ENCODE assay signal across 22 cellular contexts in the genomic region with DNA sequence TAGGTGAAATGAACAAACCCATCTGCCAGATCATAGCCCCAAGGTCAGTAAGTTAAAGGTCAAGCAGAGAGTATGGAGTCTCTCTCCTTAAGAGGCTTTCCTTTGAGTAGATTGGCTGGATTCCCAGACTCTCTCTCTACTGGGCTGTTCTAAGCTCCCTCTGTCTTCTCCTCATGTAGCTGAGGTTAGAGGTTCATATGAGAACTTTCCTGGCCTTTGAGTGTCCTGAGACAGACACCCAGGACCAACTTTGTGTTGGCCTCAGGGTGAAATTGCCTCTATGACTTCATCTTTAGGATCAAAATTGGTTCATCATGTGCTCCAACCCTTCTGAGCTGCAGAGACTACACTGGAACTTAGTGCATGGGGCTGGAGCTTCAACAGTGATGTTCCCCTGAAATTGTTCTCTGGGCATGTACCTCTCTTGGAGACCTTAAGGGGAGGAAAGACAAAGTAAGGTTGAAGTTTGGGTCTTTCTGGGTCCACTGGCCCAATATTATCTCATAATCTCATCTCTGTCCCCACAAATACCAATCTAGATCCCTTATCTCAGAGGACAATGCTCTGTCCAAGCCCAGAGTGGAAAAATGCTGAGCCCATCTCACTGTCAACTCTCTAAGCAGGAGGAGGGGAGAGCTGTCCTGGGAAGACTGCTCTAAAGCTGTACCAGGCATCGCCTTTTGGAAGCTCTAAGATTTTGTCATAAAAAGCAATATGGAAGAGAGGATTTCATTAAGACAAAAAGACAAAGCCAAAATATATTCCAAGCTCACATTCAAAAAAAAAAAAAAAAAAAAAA.
DNase-seq lines count a peak whose midpoint lies in the region; ATAC-seq, FAIRE-seq and TF ChIP-seq lines count a peak whose summit lies in the region.
"Had no signal": no experiment of that assay in that cellular context is flagged by ENCODE, and none has a peak within 500 bp of the region (broad histone marks: within the 10 kb centered on the region; RNA-seq: fewer than 3 reads in every experiment).

No MANE protein-coding gene starts in this region.

- FAIRE-seq in A549 (lab: Jason Lieb, UNC) (no peak), keratinocyte (lab: Jason Lieb, UNC) (peak; percentile 57), urothelium cell line (lab: Jason Lieb, UNC) (no peak)
- FAIRE-seq: colon, GM12892 had no signal

- peak overlapping the region; percentile 66 for H2AFZ ChIP-seq in HCT116 (ENCODE audit: low read depth, low read length, poor library complexity, severe bottlenecking)
- H2AFZ ChIP-seq in keratinocyte (ENCODE audit: control insufficient read depth, low read length), result no peak overlapping the region

- TF ChIP-seq RAD21 in A549 (conservative IDR thresholded peaks at IDR 0.05 in 1 of 2, IDR thresholded peaks at IDR 0.05 in 1 of 2), result no peak
- TF ChIP-seq RAD21 in HCT116 (IDR thresholded peaks at IDR 0.05; ENCODE audit: low read depth), result no peak

- H3K79me2 ChIP-seq in HCT116 (ENCODE audit: insufficient read depth, low read length) (no peaks in the 10 kb centered on the region), keratinocyte (ENCODE audit: control insufficient read depth, insufficient read depth, low read length) (no peaks in the 10 kb centered on the region)

- no peak overlapping the region for H3K27ac Mint-ChIP-seq in stimulated activated naive B cell treated with anti-CD40 and anti-IgM and Interleukin-4, amounts not matched to agents 10 μg/mL and 1 μg/mL and 100 μg/mL, for 72 hours
- H3K27ac Mint-ChIP-seq in naive thymus-derived CD8-positive, alpha-beta T cell, result no peak overlapping the region
- H3K27ac Mint-ChIP-seq: activated CD4-positive, alpha-beta T cell treated with anti-CD3 and anti-CD28 coated beads, Interleukin-2, amount 10 ng/mL, durations not matched to agents 24 days and 14 days; activated naive CD8-positive, alpha-beta T cell treated with anti-CD3 and anti-CD28 coated beads for 36 hours had no signal

- peak overlapping the region; percentile 61 for H3K4me2 ChIP-seq in A549
- peak overlapping the region; percentile 48 for H3K4me2 ChIP-seq in HCT116 (ENCODE audit: low read length)
- H3K4me2 ChIP-seq in keratinocyte (ENCODE audit: control insufficient read depth, extremely low read depth, insufficient read depth, low read depth, low read length), result no peak overlapping the region

- H3K4me3 ChIP-seq in A549 (no peak overlapping the region), HCT116 (replicated peaks in 1 of 2; ENCODE audit: low read depth in 1 of 2, low read length in 2 of 2) (no peak overlapping the region), brain microvascular endothelial cell (ENCODE audit: low read depth, low read length) (no peak overlapping the region), keratinocyte (ENCODE audit: control insufficient read depth in 2 of 3, extremely low read depth in 1 of 3, insufficient read depth in 2 of 3, low read depth in 1 of 3, low read length in 3 of 3) (no peak overlapping the region)

- H3K9me1 ChIP-seq in keratinocyte (ENCODE audit: control insufficient read depth, extremely low read depth, insufficient read depth, low read length), result no peaks in the 10 kb centered on the region

- H3K4me1 ChIP-seq in A549 (peaks cover 66% of the 10 kb centered on the region), HCT116 (ENCODE audit: control insufficient read depth in 1 of 2, insufficient read depth in 2 of 2, low read length in 2 of 2) (peaks cover 23 to 61% of the 10 kb centered on the region in 2 experiments), keratinocyte (ENCODE audit: control insufficient read depth, extremely low read depth, insufficient read depth, low read length) (peaks cover 51% of the 10 kb centered on the region)

- H3K36me3 ChIP-seq in HCT116 (ENCODE audit: control insufficient read depth in 1 of 2, insufficient read depth in 2 of 2, low read length in 2 of 2), result no peaks in the 10 kb centered on the region
- H3K36me3 ChIP-seq in brain microvascular endothelial cell (replicated peaks), result no peaks in the 10 kb centered on the region
- no peaks in the 10 kb centered on the region for H3K36me3 ChIP-seq in keratinocyte (ENCODE audit: control insufficient read depth in 2 of 2, extremely low read depth in 1 of 2, insufficient read depth in 2 of 2, low read length in 2 of 2)

- in situ Hi-C loops in brain microvascular endothelial cell (cut with HindIII; ENCODE audit: low pct_ligation_motif_present, low sequenced_read_pairs), result no loop called here

- peak in 1 of 2 experiments; percentile 19; a peak in 2 of 6 replicates for ATAC-seq in A549
- ATAC-seq in HCT116, result no peak
- ATAC-seq in stimulated activated naive B cell treated with anti-CD40 and anti-IgM and Interleukin-4, amounts not matched to agents 10 μg/mL and 1 μg/mL and 100 μg/mL, for 72 hours (replicated peaks), result no peak
- no peak for ATAC-seq in HG02885 (IDR thresholded peaks at IDR 0.05; ENCODE audit: poor library complexity, unreplicated experiment)
- ATAC-seq in naive thymus-derived CD8-positive, alpha-beta T cell, result no peak
- ATAC-seq: foreskin keratinocyte had no signal

- H3K9me2 ChIP-seq in HCT116 (ENCODE audit: insufficient read depth), result no peaks in the 10 kb centered on the region

- peaks cover 6 to 7% of the 10 kb centered on the region in 2 donors for H3K4me1 Mint-ChIP-seq in stimulated activated naive B cell treated with anti-CD40 and anti-IgM and Interleukin-4, amounts not matched to agents 10 μg/mL and 1 μg/mL and 100 μg/mL, for 72 hours
- no peaks in the 10 kb centered on the region for H3K4me1 Mint-ChIP-seq in naive thymus-derived CD8-positive, alpha-beta T cell
- H3K4me1 Mint-ChIP-seq: activated CD4-positive, alpha-beta T cell treated with anti-CD3 and anti-CD28 coated beads, Interleukin-2, amount 10 ng/mL, durations not matched to agents 24 days and 14 days; activated naive CD8-positive, alpha-beta T cell treated with anti-CD3 and anti-CD28 coated beads for 36 hours; activated T-helper 17 cell treated with anti-CD3 and anti-CD28 coated beads, Interleukin-2, amount 50 U/mL, for 72 hours had no signal

- no peak overlapping the region for H3K9ac ChIP-seq in HCT116 (ENCODE audit: low read length)
- H3K9ac ChIP-seq in keratinocyte (ENCODE audit: control insufficient read depth, extremely low read depth, insufficient read depth, low read length), result no peak overlapping the region

- 94% methylated on average over 1 of the region's 1 CpG for WGBS in A549 (ENCODE audit: missing lambda C conversion rate)

- H3K27ac ChIP-seq in A549, result peak overlapping the region; percentile 94 to 97
- no peak overlapping the region for H3K27ac ChIP-seq in HCT116 (ENCODE audit: low read depth, low read length)
- peak overlapping the region; percentile 75 for H3K27ac ChIP-seq in brain microvascular endothelial cell
- no peak overlapping the region for H3K27ac ChIP-seq in keratinocyte (ENCODE audit: control insufficient read depth, insufficient read depth, low read length)
- H3K27ac ChIP-seq: C4-2B, foreskin keratinocyte had no signal

- CTCF ChIA-PET in A549 (lab: Yijun Ruan, JAX) (no interaction called here), HCT116 (lab: Charles Lee) (no interaction called here)

- DNase-seq in A549 (ENCODE audit: low read depth in 1 of 2, low spot score in 1 of 2), result no peak
- no peak for DNase-seq in HCT116 (ENCODE audit: low read depth, low spot score)
- DNase-seq in brain microvascular endothelial cell, result no peak
- no peak for DNase-seq in keratinocyte (ENCODE audit: low read depth, low spot score)
- DNase-seq in urothelium cell line (ENCODE audit: low spot score), result no peak
- DNase-seq in stimulated activated naive B cell treated with anti-CD40 and anti-IgM and Interleukin-4, amounts not matched to agents 10 μg/mL and 1 μg/mL and 100 μg/mL, for 72 hours, result no peak
- no peak for DNase-seq in naive thymus-derived CD8-positive, alpha-beta T cell
- DNase-seq: activated CD4-positive, alpha-beta T cell treated with anti-CD3 and anti-CD28 coated beads, Interleukin-2, amount 10 ng/mL, durations not matched to agents 24 days and 14 days; activated naive CD8-positive, alpha-beta T cell treated with anti-CD3 and anti-CD28 coated beads for 36 hours; NCI-H146; NCI-H2171; NCI-H526; occipital lobe; SHP77; stimulated activated CD4-positive, alpha-beta T cell treated with anti-CD3 and anti-CD28 coated beads, Interleukin-15, amount 100 ng/mL, for 24 hours; substantia nigra had no signal

- H3K9me3 ChIP-seq in A549 (peaks cover 22% of the 10 kb centered on the region; the same call in 2 of the 3 replicates), HCT116 (ENCODE audit: control insufficient read depth in 1 of 2, insufficient read depth in 1 of 2, low read depth in 1 of 2, low read length in 2 of 2) (no peaks in the 10 kb centered on the region), keratinocyte (ENCODE audit: control insufficient read depth, low read depth, low read length) (no peaks in the 10 kb centered on the region)

- TF ChIP-seq POLR2A in A549 (IDR thresholded peaks at IDR 0.05; ENCODE audit: low read length), result no peak
- no peak for TF ChIP-seq POLR2A in HCT116 (IDR thresholded peaks at IDR 0.05; ENCODE audit: borderline replicate concordance, extremely low read depth, insufficient read depth, insufficient read length)

- peaks cover 0 to 2% of the 10 kb centered on the region in 2 donors for H3K9me3 Mint-ChIP-seq in stimulated activated naive B cell treated with anti-CD40 and anti-IgM and Interleukin-4, amounts not matched to agents 10 μg/mL and 1 μg/mL and 100 μg/mL, for 72 hours
- H3K9me3 Mint-ChIP-seq in naive thymus-derived CD8-positive, alpha-beta T cell, result no peaks in the 10 kb centered on the region
- H3K9me3 Mint-ChIP-seq: activated CD4-positive, alpha-beta T cell treated with anti-CD3 and anti-CD28 coated beads, Interleukin-2, amount 10 ng/mL, durations not matched to agents 24 days and 14 days; activated naive CD8-positive, alpha-beta T cell treated with anti-CD3 and anti-CD28 coated beads for 36 hours; activated T-helper 17 cell treated with anti-CD3 and anti-CD28 coated beads, Interleukin-2, amount 50 U/mL, for 72 hours had no signal

- H3K4me3 Mint-ChIP-seq in stimulated activated naive B cell treated with anti-CD40 and anti-IgM and Interleukin-4, amounts not matched to agents 10 μg/mL and 1 μg/mL and 100 μg/mL, for 72 hours, result no peak overlapping the region
- no peak overlapping the region for H3K4me3 Mint-ChIP-seq in naive thymus-derived CD8-positive, alpha-beta T cell
- H3K4me3 Mint-ChIP-seq: activated CD4-positive, alpha-beta T cell treated with anti-CD3 and anti-CD28 coated beads, Interleukin-2, amount 10 ng/mL, durations not matched to agents 24 days and 14 days; activated naive CD8-positive, alpha-beta T cell treated with anti-CD3 and anti-CD28 coated beads for 36 hours; activated T-helper 17 cell treated with anti-CD3 and anti-CD28 coated beads, Interleukin-2, amount 50 U/mL, for 72 hours had no signal

- H3K27me3 Mint-ChIP-seq in stimulated activated naive B cell treated with anti-CD40 and anti-IgM and Interleukin-4, amounts not matched to agents 10 μg/mL and 1 μg/mL and 100 μg/mL, for 72 hours, result no peaks in the 10 kb centered on the region
- peaks cover 0 to 8% (median 7%) of the 10 kb centered on the region in 5 donors for H3K27me3 Mint-ChIP-seq in naive thymus-derived CD8-positive, alpha-beta T cell

- no peak for TF ChIP-seq EP300 in A549 (IDR thresholded peaks at IDR 0.05)

- intact Hi-C loops in HCT116 (cut with micrococcal nuclease), result no loop called here

- H4K20me1 ChIP-seq in HCT116 (ENCODE audit: insufficient read depth), result no peaks in the 10 kb centered on the region
- H4K20me1 ChIP-seq in keratinocyte (ENCODE audit: control insufficient read depth, extremely low read depth, insufficient read depth, low read length), result no peaks in the 10 kb centered on the region

- TF ChIP-seq CTCF in A549 (IDR thresholded peaks at IDR 0.05) (no peak), HCT116 (IDR thresholded peaks at IDR 0.05 in 2 of 3, conservative IDR thresholded peaks at IDR 0.05 in 1 of 3; ENCODE audit: borderline replicate concordance in 1 of 3, insufficient read depth in 1 of 3, low read depth in 2 of 3, low read length in 2 of 3) (no peak), brain microvascular endothelial cell (IDR thresholded peaks at IDR 0.05; ENCODE audit: low read depth, low read length, missing control alignments) (no peak), keratinocyte (optimal IDR thresholded peaks at IDR 0.05 in 1 of 3, IDR thresholded peaks at IDR 0.05 in 1 of 3, conservative IDR thresholded peaks at IDR 0.05 in 1 of 3; ENCODE audit: extremely low read depth in 1 of 3, insufficient read depth in 2 of 3, low read length in 3 of 3) (no peak)

- dilution Hi-C loops in keratinocyte (cut with MboI; ENCODE audit: extremely low pct_ligation_motif_present, low sequenced_read_pairs), result no loop called here

- no peaks in the 10 kb centered on the region for H3K27me3 ChIP-seq in HCT116 (ENCODE audit: insufficient read depth, low read length)
- no peaks in the 10 kb centered on the region for H3K27me3 ChIP-seq in brain microvascular endothelial cell (replicated peaks)
- H3K27me3 ChIP-seq in keratinocyte (ENCODE audit: control insufficient read depth, extremely low read depth, insufficient read depth, low read length), result no peaks in the 10 kb centered on the region
- H3K27me3 ChIP-seq: foreskin keratinocyte had no signal

- BruUV-seq in HCT116 (replicated peaks; lab: Mats Ljungman, UMichigan), result no TSS peak

- H3K36me3 Mint-ChIP-seq in stimulated activated naive B cell treated with anti-CD40 and anti-IgM and Interleukin-4, amounts not matched to agents 10 μg/mL and 1 μg/mL and 100 μg/mL, for 72 hours, result no peaks in the 10 kb centered on the region
- H3K36me3 Mint-ChIP-seq in naive thymus-derived CD8-positive, alpha-beta T cell, result no peaks in the 10 kb centered on the region
- H3K36me3 Mint-ChIP-seq: activated naive CD8-positive, alpha-beta T cell treated with anti-CD3 and anti-CD28 coated beads for 36 hours had no signal

- POLR2A ChIA-PET in A549 (lab: Yijun Ruan, JAX), result interaction anchor here (0.6 kb wide), 1 partner anchor 384 kb away, joined by 3 read pairs; no protein-coding TSS in a partner anchor
- POLR2A ChIA-PET in HCT116 (lab: Charles Lee), result interaction anchor here (0.6 kb wide), 1 partner anchor 15 kb away, joined by 5 read pairs; no protein-coding TSS in a partner anchor
- POLR2A ChIA-PET in naive thymus-derived CD8-positive, alpha-beta T cell (lab: Charles Lee), result no interaction called here

- RAD21 ChIA-PET in HCT116 (lab: Charles Lee; ENCODE audit: low non-redundant PET in 1 of 2, low total read pairs in 2 of 2, uncharacterized antibody in 2 of 2, unreplicated experiment in 2 of 2), result interaction anchor here in 1 of 2 experiments (0.6 kb wide), 1 partner anchor 377 kb away, joined by 8 read pairs; no protein-coding TSS in a partner anchor

Comparison
In these comparisons a context has a peak if more than half of its experiments do, and no peak if none do; other contexts are left out.
1. H3K27ac ChIP-seq: peak in A549 (2 of 2) and brain microvascular endothelial cell (single experiment); none in HCT116 (single experiment) and keratinocyte (single experiment).